25 cellular contexts compared by ENCODE assay signal in the genomic region with DNA sequence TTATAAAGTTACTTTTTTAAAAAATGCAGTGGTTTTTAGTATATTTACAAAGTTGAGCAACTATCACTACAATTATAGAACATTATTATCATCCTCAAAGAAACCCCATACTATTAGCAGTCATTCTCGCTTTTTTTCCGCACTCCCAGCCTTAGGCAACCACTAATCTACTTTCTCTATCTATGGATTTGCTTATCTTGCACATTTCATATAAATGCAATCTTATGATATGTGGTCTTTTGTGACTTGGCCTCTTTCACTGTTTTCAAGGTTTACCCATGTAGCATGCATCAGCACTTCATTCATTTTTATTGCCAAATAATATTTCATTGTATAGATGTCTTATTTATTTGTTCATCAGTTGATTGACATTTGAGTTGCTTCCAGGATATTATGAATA.
DNase-seq lines count a peak whose midpoint lies in the region; ATAC-seq and TF ChIP-seq lines count a peak whose summit lies in the region.
"Had no signal": no experiment of that assay in that cellular context is flagged by ENCODE, and none has a peak within 500 bp of the region (broad histone marks: within the 10 kb centered on the region; RNA-seq: fewer than 3 reads in every experiment).

No MANE protein-coding gene starts in this region.

- H3K36me3 ChIP-seq in MM.1S (replicated peaks; ENCODE audit: insufficient read depth, low read length): no peaks in the 10 kb centered on the region
- no peaks in the 10 kb centered on the region for H3K36me3 ChIP-seq in smooth muscle cell (ENCODE audit: low read depth)
- H3K36me3 ChIP-seq: BE2C, HAP-1, MG63 had no signal

- H3K79me2 ChIP-seq in MM.1S (ENCODE audit: low read length) (no peaks in the 10 kb centered on the region), smooth muscle cell (ENCODE audit: low read depth) (no peaks in the 10 kb centered on the region)

- H3K9ac ChIP-seq in MM.1S (ENCODE audit: low read length) (no peak overlapping the region), smooth muscle cell (ENCODE audit: low read depth) (no peak overlapping the region)

- POLR2A ChIA-PET in HEK293T (lab: Yijun Ruan, JAX): no interaction called here
- POLR2A ChIA-PET in GM10248 (lab: Yijun Ruan, JAX): no interaction called here

- H3K9me3 ChIP-seq in MM.1S (replicated peaks; ENCODE audit: insufficient read depth, low read length) (no peaks in the 10 kb centered on the region), smooth muscle cell (replicated peaks; ENCODE audit: low read depth) (no peaks in the 10 kb centered on the region)
- H3K9me3 ChIP-seq: BE2C, HAP-1, MG63 had no signal

- ATAC-seq in HG02642 (IDR thresholded peaks at IDR 0.05; ENCODE audit: poor library complexity, unreplicated experiment): no peak
- ATAC-seq: GM23338 had no signal

- H2AFZ ChIP-seq in MM.1S (ENCODE audit: low read length) (no peak overlapping the region), smooth muscle cell (ENCODE audit: low read depth) (no peak overlapping the region)
- H2AFZ ChIP-seq: GM23338 had no signal

- no peaks in the 10 kb centered on the region for H4K20me1 ChIP-seq in MM.1S (ENCODE audit: insufficient read depth, low read length)
- H4K20me1 ChIP-seq in smooth muscle cell (ENCODE audit: low read depth): no peaks in the 10 kb centered on the region

- H3K27me3 ChIP-seq in MM.1S (replicated peaks; ENCODE audit: insufficient read depth, low read length): no peaks in the 10 kb centered on the region
- no peaks in the 10 kb centered on the region for H3K27me3 ChIP-seq in smooth muscle cell (ENCODE audit: low read depth)
- H3K27me3 ChIP-seq: BE2C, MG63 had no signal

- no peaks in the 10 kb centered on the region for H3K9me2 ChIP-seq in MM.1S (replicated peaks; ENCODE audit: insufficient read depth, low read length)

- H3F3A ChIP-seq in MM.1S (ENCODE audit: insufficient read depth, low read length) (peaks cover 7% of the 10 kb centered on the region; the same call in 1 of the 2 replicates), smooth muscle cell (ENCODE audit: low read depth) (no peaks in the 10 kb centered on the region)

- H3K4me1 ChIP-seq in MM.1S (ENCODE audit: low read length): peaks cover 10% of the 10 kb centered on the region
- peaks cover 5% of the 10 kb centered on the region for H3K4me1 ChIP-seq in smooth muscle cell (ENCODE audit: low read depth)
- H3K4me1 ChIP-seq: BE2C had no signal

- H3K4me3 ChIP-seq in MM.1S (ENCODE audit: low read length) (no peak overlapping the region), smooth muscle cell (no peak overlapping the region)
- H3K4me3 ChIP-seq: GM23338, HAP-1, MG63, SK-N-MC had no signal

- CTCF ChIA-PET in HEK293T (lab: Yijun Ruan, JAX) (no interaction called here), GM10248 (lab: Yijun Ruan, JAX) (interaction anchor here (3.0 kb wide), 1 partner anchor 9 kb away, joined by 8 read pairs; no protein-coding TSS in a partner anchor)

- no peak for TF ChIP-seq CTCF in MM.1S (IDR thresholded peaks at IDR 0.05; ENCODE audit: low read length)
- TF ChIP-seq CTCF in smooth muscle cell (IDR thresholded peaks at IDR 0.05; ENCODE audit: borderline replicate concordance, insufficient read depth, poor library complexity, severe bottlenecking): no peak
- no peak for TF ChIP-seq CTCF in GM10248 (IDR thresholded peaks at IDR 0.05; ENCODE audit: control extremely low read depth, extremely low read depth, low read depth, missing control alignments)

- no peak for DNase-seq in HEK293T (ENCODE audit: extremely low spot score)
- DNase-seq in MM.1S: no peak
- DNase-seq in foreskin melanocyte: peak; percentile 11
- no peak for DNase-seq in smooth muscle cell (lab: John Stamatoyannopoulos, UW; ENCODE audit: unreplicated experiment)
- no peak for DNase-seq in SKM-1 (lab: John Stamatoyannopoulos, UW; ENCODE audit: unreplicated experiment)
- DNase-seq in GM10248 (ENCODE audit: extremely low spot score): no peak
- DNase-seq: BE2C; CD8-positive, alpha-beta memory T cell; DMS 273 treated with DMSO at 0.1 percent for 48 hours; DMS79; MG63; NCI-H1048; NCI-H1417; NCI-H1694 treated with DMSO at 0.1 percent for 48 hours; NCI-H2081 treated with DMSO at 0.1 percent for 48 hours; NCI-H2171; NCI-H510A; NCI-H69; RPMI8226; SHP77 treated with DMSO at 0.1 percent for 48 hours; SW 1271 had no signal

- WGBS in smooth muscle cell (ENCODE audit: low lambda C conversion rate): 51% methylated on average over 2 of the region's 2 CpGs

- no peak overlapping the region for H3K27ac ChIP-seq in MM.1S (ENCODE audit: low read length)
- no peak overlapping the region for H3K27ac ChIP-seq in smooth muscle cell (ENCODE audit: low read depth)
- H3K27ac ChIP-seq: SK-N-MC had no signal

- H3K4me2 ChIP-seq in MM.1S (ENCODE audit: low read depth, low read length): peak overlapping the region; percentile 39; the same call in 1 of the 2 replicates
- peak overlapping the region; percentile 35 for H3K4me2 ChIP-seq in smooth muscle cell
- H3K4me2 ChIP-seq: GM23338 had no signal

TF ChIP-seq in HEK293T, 16 proteins besides CTCF, POLR2A, EP300 and RAD21:
- TF ChIP-seq FOXA1 (IDR thresholded peaks at IDR 0.05) (no peak), ZNF384 (IDR thresholded peaks at IDR 0.05) (no peak), SUZ12 (IDR thresholded peaks at IDR 0.05) (no peak)
- TF ChIP-seq, protein P1, sequence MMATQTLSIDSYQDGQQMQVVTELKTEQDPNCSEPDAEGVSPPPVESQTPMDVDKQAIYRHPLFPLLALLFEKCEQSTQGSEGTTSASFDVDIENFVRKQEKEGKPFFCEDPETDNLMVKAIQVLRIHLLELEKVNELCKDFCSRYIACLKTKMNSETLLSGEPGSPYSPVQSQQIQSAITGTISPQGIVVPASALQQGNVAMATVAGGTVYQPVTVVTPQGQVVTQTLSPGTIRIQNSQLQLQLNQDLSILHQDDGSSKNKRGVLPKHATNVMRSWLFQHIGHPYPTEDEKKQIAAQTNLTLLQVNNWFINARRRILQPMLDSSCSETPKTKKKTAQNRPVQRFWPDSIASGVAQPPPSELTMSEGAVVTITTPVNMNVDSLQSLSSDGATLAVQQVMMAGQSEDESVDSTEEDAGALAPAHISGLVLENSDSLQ (IDR thresholded peaks at IDR 0.05): peak; percentile 69
TF ChIP-seq in HEK293T: peak in this region for 1.
